2 cellular contexts compared by ENCODE assay signal in genomic region chr5:76437507-76437906, GRCh38. TPM values are rescaled to one million over a fixed set of nuclear protein-coding genes. Genes with fewer than 3 reads are reported as not detected.
"Had no signal": no experiment of that assay in that cellular context is flagged by ENCODE, and none has a peak within 500 bp of the region (broad histone marks: within the 10 kb centered on the region; RNA-seq: fewer than 3 reads in every experiment).

No MANE protein-coding gene starts in this region.

RNA-seq across cellular contexts. Expression of gene IQGAP2, which starts 34.4 kb away (rescaled TPM):
- total RNA-seq: PC-3, PC-9 had no signal
